ENCODE assay signal across 8 cellular contexts in the genomic region with DNA sequence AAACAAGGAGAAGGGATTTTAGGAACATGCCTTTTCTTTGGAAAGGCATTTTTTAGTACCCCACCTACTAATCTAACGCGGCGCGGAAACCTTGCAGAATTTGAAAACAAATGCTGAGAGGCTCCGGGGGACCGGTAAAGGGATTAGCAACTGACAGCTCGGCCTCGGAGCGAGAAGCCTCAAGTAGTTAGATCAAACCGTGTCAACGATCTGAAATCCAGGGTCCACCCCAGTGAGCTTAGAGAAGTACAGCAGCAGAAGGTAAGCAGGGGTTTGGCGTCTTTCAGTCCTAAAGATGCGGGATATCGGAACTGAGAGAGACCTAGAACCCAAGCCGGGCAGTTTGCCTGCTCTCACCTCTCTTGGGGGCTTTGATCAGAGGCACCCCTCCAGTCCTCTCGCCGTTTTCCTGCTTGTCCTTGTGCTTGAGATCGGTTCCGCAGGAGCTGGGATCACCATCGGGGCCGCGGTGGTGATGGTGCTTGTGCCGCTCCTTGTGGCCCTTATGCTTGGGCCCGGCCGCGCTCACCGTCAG. TPM values are rescaled to one million over a fixed set of nuclear protein-coding genes. Genes with fewer than 3 reads are reported as not detected.
DNase-seq lines count a peak whose midpoint lies in the region; ATAC-seq and TF ChIP-seq lines count a peak whose summit lies in the region.

No MANE protein-coding gene starts in this region.

- no peak for TF ChIP-seq CTCF in AG09309 (IDR thresholded peaks at IDR 0.05; ENCODE audit: control insufficient read depth, insufficient read depth, low read depth, low read length, missing control alignments)
- no peak for TF ChIP-seq CTCF in lower lobe of right lung (IDR thresholded peaks at IDR 0.05)

- H3K4me1 ChIP-seq in lower lobe of right lung = peaks cover 31% of the 10 kb centered on the region

- H3K36me3 ChIP-seq in lower lobe of right lung = no peaks in the 10 kb centered on the region

- no peaks in the 10 kb centered on the region for H3K9me3 ChIP-seq in lower lobe of right lung

- DNase-seq in AG09309 (ENCODE audit: low read depth) = no peak
- DNase-seq in T follicular helper cell (ENCODE audit: low read depth) = peak; percentile 19
- DNase-seq in dermis blood vessel endothelial cell = peak; percentile 44
- DNase-seq in lower lobe of right lung = peak; percentile 50
- DNase-seq in GOT3 (lab: John Stamatoyannopoulos, UW) = no peak

- peak overlapping the region; percentile 84 for H3K27ac Mint-ChIP-seq in stimulated activated memory B cell treated with anti-CD40 and anti-IgM and Interleukin-4, amounts not matched to agents 10 μg/mL and 1 μg/mL and 100 μg/mL, for 72 hours

- peaks cover 17% of the 10 kb centered on the region for H3K36me3 Mint-ChIP-seq in stimulated activated memory B cell treated with anti-CD40 and anti-IgM and Interleukin-4, amounts not matched to agents 10 μg/mL and 1 μg/mL and 100 μg/mL, for 72 hours

- ATAC-seq in GM18502 (IDR thresholded peaks at IDR 0.05; ENCODE audit: poor library complexity, unreplicated experiment) (peak; percentile 30), HG03354 (IDR thresholded peaks at IDR 0.05; ENCODE audit: poor library complexity, severe bottlenecking, unreplicated experiment) (peak; percentile 31), lower lobe of right lung (peak; percentile 74 to 76)
- no peak for ATAC-seq in stimulated activated memory B cell treated with anti-CD40 and anti-IgM and Interleukin-4, amounts not matched to agents 10 μg/mL and 1 μg/mL and 100 μg/mL, for 72 hours

- peaks cover 47% of the 10 kb centered on the region for H3K4me1 Mint-ChIP-seq in stimulated activated memory B cell treated with anti-CD40 and anti-IgM and Interleukin-4, amounts not matched to agents 10 μg/mL and 1 μg/mL and 100 μg/mL, for 72 hours

- H3K27me3 Mint-ChIP-seq in stimulated activated memory B cell treated with anti-CD40 and anti-IgM and Interleukin-4, amounts not matched to agents 10 μg/mL and 1 μg/mL and 100 μg/mL, for 72 hours = no peaks in the 10 kb centered on the region

- peak overlapping the region; percentile 86 for H3K4me3 Mint-ChIP-seq in stimulated activated memory B cell treated with anti-CD40 and anti-IgM and Interleukin-4, amounts not matched to agents 10 μg/mL and 1 μg/mL and 100 μg/mL, for 72 hours

- intact Hi-C loops in lower lobe of right lung (cut with DNase I) = no loop called here

- H3K27me3 ChIP-seq in lower lobe of right lung (ENCODE audit: low read depth) = no peaks in the 10 kb centered on the region

- H3K4me3 ChIP-seq in AG09309 (ENCODE audit: control insufficient read depth, low read depth, low read length) (peak overlapping the region; percentile 96), lower lobe of right lung (peak overlapping the region; percentile 91)

- peak overlapping the region; percentile 97 for H3K27ac ChIP-seq in lower lobe of right lung

- no peaks in the 10 kb centered on the region for H3K9me3 Mint-ChIP-seq in stimulated activated memory B cell treated with anti-CD40 and anti-IgM and Interleukin-4, amounts not matched to agents 10 μg/mL and 1 μg/mL and 100 μg/mL, for 72 hours

RNA-seq across cellular contexts. Expression of a gene that starts 0.9 kb away (rescaled TPM):
- total RNA-seq in dermis blood vessel endothelial cell (18.1 and 18.4 TPM in 2 replicates), lower lobe of right lung (21.0 TPM)

RNA-seq across cellular contexts. Expression of a gene that starts 52.1 kb away (rescaled TPM):
- total RNA-seq in dermis blood vessel endothelial cell (65.7 and 69.4 TPM in 2 replicates), lower lobe of right lung (18.3 TPM)

Comparison
In these comparisons a context has a peak if more than half of its experiments do, and no peak if none do; other contexts are left out.
1. DNase-seq: peak in T follicular helper cell (single experiment), dermis blood vessel endothelial cell (single experiment) and lower lobe of right lung (single experiment); none in AG09309 (single experiment) and GOT3 (single experiment).